In the genomic region with DNA sequence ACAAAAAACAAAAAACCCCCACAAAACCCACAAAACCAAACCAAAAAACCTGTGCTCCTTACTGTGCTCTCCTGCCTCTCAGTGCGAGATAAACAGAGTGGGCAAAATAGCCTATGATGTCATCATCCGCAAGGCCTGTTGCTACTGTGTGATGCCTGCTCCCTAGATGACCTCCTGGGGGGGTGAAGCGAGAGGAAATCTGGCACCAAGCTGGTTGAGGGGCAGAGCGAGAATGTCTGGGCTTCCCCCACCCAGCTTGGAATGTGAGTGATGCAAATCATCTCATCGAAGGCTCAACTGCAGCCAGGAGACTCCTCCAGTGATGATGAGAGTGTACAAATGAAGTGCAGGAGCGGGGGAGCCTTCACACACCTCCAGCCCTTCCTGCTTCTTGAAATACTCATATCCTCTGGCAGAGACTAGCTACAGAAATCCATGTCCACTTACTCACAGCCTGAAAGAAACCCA, we compare ENCODE assay signal across 9 cellular contexts. TPM values are rescaled to one million over a fixed set of nuclear protein-coding genes. Genes with fewer than 3 reads are reported as not detected.
A peak's percentile ranks its signal among the peaks of the same experiment; 100 is the strongest.
DNase-seq lines count a peak whose midpoint lies in the region; ATAC-seq and TF ChIP-seq lines count a peak whose summit lies in the region.
"Had no signal": no experiment of that assay in that cellular context is flagged by ENCODE, and none has a peak within 500 bp of the region (broad histone marks: within the 10 kb centered on the region; RNA-seq: fewer than 3 reads in every experiment).

No MANE protein-coding gene starts in this region.

- TF ChIP-seq CTCF in activated B cell treated with CpG ODN at 0.5 μM for 24 hours (IDR thresholded peaks at IDR 0.05), result no peak

- H3K27ac Mint-ChIP-seq in activated B cell treated with CpG ODN at 0.5 μM for 24 hours, result no peak overlapping the region
- no peak overlapping the region for H3K27ac Mint-ChIP-seq in CD4-positive, alpha-beta memory T cell
- H3K27ac Mint-ChIP-seq: activated naive CD4-positive, alpha-beta T cell treated with anti-CD3 and anti-CD28 coated beads, Interleukin-2, amount 50 U/mL, for 72 hours had no signal

- H3K36me3 ChIP-seq in mesendoderm (ENCODE audit: control insufficient read depth, insufficient read depth, low read length), result no peaks in the 10 kb centered on the region
- no peaks in the 10 kb centered on the region for H3K36me3 ChIP-seq in CD4-positive, alpha-beta memory T cell (ENCODE audit: insufficient read depth, low read length)

- no peak overlapping the region for H3K23ac ChIP-seq in mesendoderm (ENCODE audit: low read length)

- peaks cover 20% of the 10 kb centered on the region for H3K27me3 Mint-ChIP-seq in activated B cell treated with CpG ODN at 0.5 μM for 24 hours
- H3K27me3 Mint-ChIP-seq in CD4-positive, alpha-beta memory T cell, result peaks cover 4% of the 10 kb centered on the region in 2 donors

- no peaks in the 10 kb centered on the region for H3K79me1 ChIP-seq in mesendoderm (ENCODE audit: low read length)

- no peak overlapping the region for H4K5ac ChIP-seq in mesendoderm (ENCODE audit: low read length)

- intact Hi-C loops in Right ventricle myocardium superior (cut with DNase I), result no loop called here
- intact Hi-C loops in cardiac septum (cut with DNase I), result no loop called here
- intact Hi-C loops in activated B cell treated with CpG ODN at 0.5 μM for 24 hours (cut with micrococcal nuclease), result loop anchor here (5.0 kb wide), 1 partner anchor 743 kb away; a partner anchor contains a TSS
- intact Hi-C loops in CD4-positive, alpha-beta memory T cell (cut with micrococcal nuclease), result no loop called here

- H2BK120ac ChIP-seq in mesendoderm (ENCODE audit: low read depth, low read length), result no peak overlapping the region

- DNase-seq in Right ventricle myocardium superior, result no peak
- no peak for DNase-seq in cardiac septum (ENCODE audit: low spot score)
- no peak for DNase-seq in activated B cell treated with CpG ODN at 0.5 μM for 24 hours
- DNase-seq in mesendoderm, result peak; percentile 89
- no peak for DNase-seq in NCI-H2196 (lab: John Stamatoyannopoulos, UW; ENCODE audit: unreplicated experiment)
- DNase-seq in CD4-positive, alpha-beta memory T cell, result no peak
- DNase-seq in NCI-H2081 (lab: John Stamatoyannopoulos, UW), result no peak

- ATAC-seq in Right ventricle myocardium superior (ENCODE audit: poor library complexity), result peak; percentile 45
- ATAC-seq in HG02981 (IDR thresholded peaks at IDR 0.05; ENCODE audit: unreplicated experiment), result peak; percentile 32
- peak; percentile 14 for ATAC-seq in activated B cell treated with CpG ODN at 0.5 μM for 24 hours (ENCODE audit: low read depth)

- H3K36me3 Mint-ChIP-seq in activated B cell treated with CpG ODN at 0.5 μM for 24 hours (ENCODE audit: low read depth), result no peaks in the 10 kb centered on the region
- peaks cover 0 to 4% of the 10 kb centered on the region in 2 donors for H3K36me3 Mint-ChIP-seq in CD4-positive, alpha-beta memory T cell

- CTCF ChIA-PET in activated B cell treated with CpG ODN at 0.5 μM for 24 hours (lab: Charles Lee), result no interaction called here
- CTCF ChIA-PET in CD4-positive, alpha-beta memory T cell (lab: Charles Lee; ENCODE audit: partially characterized antibody), result interaction anchor here (0.7 kb wide), 1 partner anchor 38 kb away, joined by 3 read pairs; no protein-coding TSS in a partner anchor

- no CpG with 5 or more reads among the region's 6 CpGs for WGBS in mesendoderm (ENCODE audit: extremely low coverage, insufficient coverage, low lambda C conversion rate)

- no peak overlapping the region for H2BK15ac ChIP-seq in mesendoderm (replicated peaks; ENCODE audit: low read depth)

- H3K18ac ChIP-seq in mesendoderm (ENCODE audit: low read length), result no peak overlapping the region

- no peak overlapping the region for H3K4me3 Mint-ChIP-seq in activated B cell treated with CpG ODN at 0.5 μM for 24 hours
- H3K4me3 Mint-ChIP-seq in CD4-positive, alpha-beta memory T cell, result no peak overlapping the region

- H4K8ac ChIP-seq in mesendoderm (ENCODE audit: low read depth, low read length), result no peak overlapping the region

- no peak overlapping the region for H3K9ac ChIP-seq in mesendoderm (ENCODE audit: low read length)

- no peak overlapping the region for H3K4me3 ChIP-seq in mesendoderm (ENCODE audit: low read length)
- no peak overlapping the region for H3K4me3 ChIP-seq in CD4-positive, alpha-beta memory T cell (ENCODE audit: low read length in 2 of 2)

- POLR2A ChIA-PET in activated B cell treated with CpG ODN at 0.5 μM for 24 hours (lab: Charles Lee), result no interaction called here
- POLR2A ChIA-PET in CD4-positive, alpha-beta memory T cell (lab: Charles Lee; ENCODE audit: partially characterized antibody), result no interaction called here

- no peaks in the 10 kb centered on the region for H3K27me3 ChIP-seq in mesendoderm (ENCODE audit: insufficient read depth, low read length, poor library complexity)
- no peaks in the 10 kb centered on the region for H3K27me3 ChIP-seq in CD4-positive, alpha-beta memory T cell (ENCODE audit: insufficient read depth, low read length)

- no peaks in the 10 kb centered on the region for H3K9me3 ChIP-seq in CD4-positive, alpha-beta memory T cell (ENCODE audit: control insufficient read depth in 1 of 2, low read length in 2 of 2)

- peaks cover 53% of the 10 kb centered on the region for H3K4me1 Mint-ChIP-seq in activated B cell treated with CpG ODN at 0.5 μM for 24 hours
- H3K4me1 Mint-ChIP-seq in CD4-positive, alpha-beta memory T cell, result peaks cover 0 to 4% (median 1%) of the 10 kb centered on the region in 4 donors

- peaks cover 4% of the 10 kb centered on the region for H3K4me1 ChIP-seq in mesendoderm (ENCODE audit: control insufficient read depth, low read depth, low read length)
- no peaks in the 10 kb centered on the region for H3K4me1 ChIP-seq in CD4-positive, alpha-beta memory T cell (ENCODE audit: insufficient read depth, low read length)

- no peak overlapping the region for H2BK5ac ChIP-seq in mesendoderm (ENCODE audit: low read length)

- H3K4me2 ChIP-seq in mesendoderm (ENCODE audit: low read length), result no peak overlapping the region

- no peak overlapping the region for H2AK5ac ChIP-seq in mesendoderm (ENCODE audit: low read length)

- peak overlapping the region; percentile 9 for H3K27ac ChIP-seq in mesendoderm (ENCODE audit: low read depth, low read length)
- H3K27ac ChIP-seq in CD4-positive, alpha-beta memory T cell (ENCODE audit: low read depth, low read length), result no peak overlapping the region

- no peaks in the 10 kb centered on the region for H3K79me2 ChIP-seq in mesendoderm (ENCODE audit: control insufficient read depth, insufficient read depth, low read length)

- no peak overlapping the region for H3K56ac ChIP-seq in mesendoderm (ENCODE audit: low read length)

- H3K9me3 Mint-ChIP-seq in activated B cell treated with CpG ODN at 0.5 μM for 24 hours, result no peaks in the 10 kb centered on the region
- peaks cover 0 to 12% (median 3%) of the 10 kb centered on the region in 8 donors for H3K9me3 Mint-ChIP-seq in CD4-positive, alpha-beta memory T cell

- no peak overlapping the region for H3K4ac ChIP-seq in mesendoderm (ENCODE audit: low read depth, low read length)

RNA-seq across cellular contexts. Expression of a gene that starts 57.7 kb away (rescaled TPM):
- total RNA-seq in Right ventricle myocardium superior (37.8 TPM), cardiac septum (40.0 TPM), activated B cell treated with CpG ODN at 0.5 μM for 24 hours (9.9 and 11.0 TPM in 2 replicates)
- 24.1 TPM for polyA plus RNA-seq in mesendoderm (2013, experiment 1 of 2)
- 25.5 TPM for polyA plus RNA-seq in mesendoderm (2013, experiment 2 of 2)
- 10 to 100 TPM; 16.1 to 18.1 TPM for total RNA-seq in CD4-positive, alpha-beta memory T cell
- 1 to 10 TPM; 1.7 to 2.6 TPM for polyA plus RNA-seq in CD4-positive, alpha-beta memory T cell
